8 cellular contexts compared by ENCODE assay signal in the genomic region with DNA sequence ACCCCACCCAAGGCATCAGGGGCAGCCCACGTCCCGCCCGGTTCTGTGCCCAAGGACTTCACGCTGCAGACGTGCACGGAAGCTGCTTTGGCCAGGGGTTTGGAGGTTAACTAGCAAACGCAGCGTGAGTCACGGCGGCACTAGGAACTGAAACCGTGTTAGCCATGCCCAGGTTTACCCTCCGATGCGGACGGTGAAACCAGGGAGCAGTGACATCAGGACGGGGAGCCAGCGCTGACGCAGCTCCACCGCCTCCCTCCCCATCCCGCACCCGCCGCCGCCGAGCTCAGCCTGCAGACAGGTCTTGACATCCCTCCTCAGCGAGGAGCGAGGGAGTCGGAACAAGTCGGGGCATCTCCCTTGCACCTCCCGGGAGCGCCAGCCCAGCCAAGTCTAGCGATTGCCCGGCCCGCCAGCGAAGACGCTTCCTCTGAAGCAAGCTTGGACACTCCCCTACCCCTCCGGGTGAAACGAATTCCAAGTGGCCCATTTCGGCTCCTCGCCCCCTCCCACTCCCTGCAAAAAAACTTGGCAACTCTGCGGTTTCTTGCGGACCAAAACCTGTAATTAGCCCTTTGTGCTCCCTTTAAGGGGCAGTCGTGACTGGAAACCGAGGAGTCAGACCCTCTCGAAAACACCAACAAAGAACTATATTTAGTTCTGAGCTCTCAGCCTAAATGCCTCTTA. TPM values are rescaled to one million over a fixed set of nuclear protein-coding genes. Genes with fewer than 3 reads are reported as not detected.
A peak's percentile ranks its signal among the peaks of the same experiment; 100 is the strongest.
DNase-seq lines count a peak whose midpoint lies in the region; ATAC-seq and TF ChIP-seq lines count a peak whose summit lies in the region.

No MANE protein-coding gene starts in this region.

- DNase-seq in ACHN (peak; percentile 86), NOMO-1 treated with DMSO at 0.1 percent for 48 hours (lab: John Stamatoyannopoulos, UW; ENCODE audit: unreplicated experiment) (peak; percentile 98), activated T-cell treated with anti-CD3 and anti-CD28 coated beads for 24 hours (ENCODE audit: low read depth) (peak; percentile 65), epithelial cell of proximal tubule (ENCODE audit: low read depth) (peak; percentile 69)
- peak; percentile 41 to 57 for DNase-seq in stimulated activated CD8-positive, alpha-beta memory T cell treated with anti-CD3 and anti-CD28 coated beads, Interleukin-7, amount 100 ng/mL, for 1 hour (ENCODE audit: low read depth in 2 of 2)

- no peak for TF ChIP-seq CTCF in epithelial cell of proximal tubule (conservative IDR thresholded peaks at IDR 0.05; ENCODE audit: low read depth, low read length)

- H3K27me3 ChIP-seq in mucosa of stomach (ENCODE audit: control insufficient read depth, insufficient read depth, low read length) = no peaks in the 10 kb centered on the region

- H3K4me3 ChIP-seq in epithelial cell of proximal tubule (ENCODE audit: low read depth, low read length) = peak overlapping the region; percentile 94
- peak overlapping the region; percentile 83 for H3K4me3 ChIP-seq in mucosa of stomach (ENCODE audit: low read length)

- H3K9me3 ChIP-seq in mucosa of stomach (ENCODE audit: control insufficient read depth, low read length) = no peaks in the 10 kb centered on the region

- peak overlapping the region; percentile 88 for H3K9ac ChIP-seq in mucosa of stomach (ENCODE audit: low read length)

- ATAC-seq in GM18867 (IDR thresholded peaks at IDR 0.05; ENCODE audit: unreplicated experiment) = peak; percentile 33
- peak; percentile 18 for ATAC-seq in HG03095 (IDR thresholded peaks at IDR 0.05; ENCODE audit: unreplicated experiment)

- H3K36me3 ChIP-seq in mucosa of stomach (ENCODE audit: control insufficient read depth, insufficient read depth, low read length) = no peaks in the 10 kb centered on the region

- in situ Hi-C loops in ACHN (cut with HindIII; ENCODE audit: low pct_ligation_motif_present, low pct_unique_long_range_greater_than_20kb, low sequenced_read_pairs) = no loop called here

- peaks cover 18% of the 10 kb centered on the region for H3K4me1 ChIP-seq in mucosa of stomach (ENCODE audit: control insufficient read depth, insufficient read depth, low read length)

RNA-seq across cellular contexts. Expression of a gene that starts 1.4 kb away (rescaled TPM):
- 21.7 and 44.7 TPM in 2 replicates for total RNA-seq in epithelial cell of proximal tubule

Comparison
In these comparisons a context has a peak if more than half of its experiments do, and no peak if none do; other contexts are left out.
1. Peak in every context shown above with its lines: DNase-seq, ATAC-seq and H3K4me3 ChIP-seq.